8 cellular contexts compared by ENCODE assay signal in genomic region chr2:160210599-160211138, GRCh38. TPM values are rescaled to one million over a fixed set of nuclear protein-coding genes. Genes with fewer than 3 reads are reported as not detected.
DNase-seq lines count a peak whose midpoint lies in the region; ATAC-seq and FAIRE-seq lines count a peak whose summit lies in the region.

No MANE protein-coding gene starts in this region.

- ATAC-seq in GM19025 (IDR thresholded peaks at IDR 0.05; ENCODE audit: low read depth, unreplicated experiment) (peak; percentile 70), HG03108 (IDR thresholded peaks at IDR 0.05; ENCODE audit: unreplicated experiment) (peak; percentile 90), sciatic nerve (peak; percentile 30)

- intact Hi-C loops in head of caudate nucleus (cut with DNase I): no loop called here
- intact Hi-C loops in sciatic nerve (cut with DNase I): no loop called here

- FAIRE-seq in RCC 7860 (lab: Jason Lieb, UNC): peak; percentile 55

- DNase-seq in CD1c-positive myeloid dendritic cell (ENCODE audit: extremely low spot score) (peak; percentile 83), RCC 7860 (ENCODE audit: low spot score) (peak; percentile 65), head of caudate nucleus (peak in 33 of 42 donors; percentile 9 to 78 (median 49)), sciatic nerve (ENCODE audit: low spot score) (peak; percentile 69), NCI-H345 treated with DMSO at 0.1 percent for 48 hours (lab: John Stamatoyannopoulos, UW; ENCODE audit: unreplicated experiment) (no peak)
- peak; percentile 36 to 47 for DNase-seq in activated T-helper 1 cell treated with anti-CD3 and anti-CD28 coated beads, Interleukin-2, amount 50 U/mL, for 16 hours (ENCODE audit: low read depth in 1 of 2, low spot score in 1 of 2)

RNA-seq across cellular contexts. Expression of gene ITGB6, which starts 10.6 kb away (rescaled TPM):
- total RNA-seq in sciatic nerve: not detected

Comparison
In these comparisons a context has a peak if more than half of its experiments do, and no peak if none do; other contexts are left out.
1. ATAC-seq: peak in every context shown above with its lines; median percentile 90 in HG03108; 70 in GM19025; 30 in sciatic nerve.